Comparison of ENCODE assay signal across 8 cellular contexts in the genomic region with DNA sequence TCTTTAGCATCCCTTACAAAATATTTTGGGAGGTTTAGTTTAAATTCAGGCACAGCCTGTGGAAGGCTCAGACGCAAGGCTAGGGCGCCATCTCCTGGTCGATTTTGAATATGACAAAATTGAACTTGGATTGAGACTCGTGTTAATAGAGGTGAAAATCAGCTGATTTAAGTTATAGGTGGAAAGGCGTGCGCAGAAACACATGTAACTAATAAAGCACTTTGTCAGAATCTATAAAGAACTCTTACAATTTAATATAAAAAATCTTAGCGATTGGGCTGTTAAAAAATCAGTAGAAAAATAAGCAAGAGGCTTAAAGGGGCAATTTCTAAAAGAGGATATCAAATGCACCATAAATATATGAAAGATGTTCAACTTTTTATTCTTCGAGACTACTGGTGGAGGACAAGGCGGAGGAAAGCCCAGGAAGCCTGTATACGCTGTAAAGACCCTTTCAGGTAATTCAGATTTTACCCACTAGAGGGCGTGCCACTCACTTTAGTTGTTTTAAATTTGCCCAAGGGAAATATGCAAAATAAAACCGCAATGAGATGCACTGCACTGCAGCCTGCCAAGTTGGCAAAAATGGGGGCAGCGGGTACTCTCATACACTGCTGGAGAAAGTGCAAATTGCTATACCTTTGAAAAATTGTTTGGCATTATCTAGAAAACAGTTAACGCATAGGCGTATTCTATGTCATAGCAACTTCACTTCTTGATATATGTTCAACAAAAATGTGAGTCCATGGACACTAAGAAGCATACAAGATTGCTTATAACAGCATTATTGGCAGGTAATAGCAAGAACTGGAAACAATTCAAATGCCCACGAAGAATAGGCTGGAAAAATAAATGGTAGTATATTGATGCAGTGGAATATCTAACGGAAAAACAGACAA.
A peak's percentile ranks its signal among the peaks of the same experiment; 100 is the strongest.
DNase-seq lines count a peak whose midpoint lies in the region; ATAC-seq lines count a peak whose summit lies in the region.

No MANE protein-coding gene starts in this region.

- DNase-seq in A172 (ENCODE audit: low spot score) (peak; percentile 73), NCI-H2196 (lab: John Stamatoyannopoulos, UW; ENCODE audit: unreplicated experiment) (peak; percentile 76), cerebellum (ENCODE audit: low spot score) (peak; percentile 73)
- peak; percentile 67 for DNase-seq in stimulated activated CD4-positive, alpha-beta T cell treated with anti-CD3 and anti-CD28 coated beads, Interleukin-1b, Interleukin-23, amount 100 ng/mL, for 48 hours

- peak; percentile 65 for ATAC-seq in GM18517 (IDR thresholded peaks at IDR 0.05; ENCODE audit: unreplicated experiment)
- peak; percentile 60 for ATAC-seq in HG03135 (IDR thresholded peaks at IDR 0.05; ENCODE audit: unreplicated experiment)
- peak; percentile 64 to 67 for ATAC-seq in activated CD4-positive, CD25-positive, alpha-beta regulatory T cell treated with anti-CD3 and anti-CD28 coated beads, Interleukin-2, amount 50 U/mL, for 24 hours

- H3K27me3 ChIP-seq in layer of hippocampus (ENCODE audit: control insufficient read depth, insufficient read depth, low read length): no peaks in the 10 kb centered on the region

- peak overlapping the region; percentile 39 for H3K27ac ChIP-seq in layer of hippocampus (ENCODE audit: low read depth, low read length)

Comparison
In these comparisons a context has a peak if more than half of its experiments do, and no peak if none do; other contexts are left out.
1. Peak in every context shown above with its lines: DNase-seq, ATAC-seq and H3K27ac ChIP-seq.